Comparison of ENCODE assay signal across 12 cellular contexts in the genomic region with DNA sequence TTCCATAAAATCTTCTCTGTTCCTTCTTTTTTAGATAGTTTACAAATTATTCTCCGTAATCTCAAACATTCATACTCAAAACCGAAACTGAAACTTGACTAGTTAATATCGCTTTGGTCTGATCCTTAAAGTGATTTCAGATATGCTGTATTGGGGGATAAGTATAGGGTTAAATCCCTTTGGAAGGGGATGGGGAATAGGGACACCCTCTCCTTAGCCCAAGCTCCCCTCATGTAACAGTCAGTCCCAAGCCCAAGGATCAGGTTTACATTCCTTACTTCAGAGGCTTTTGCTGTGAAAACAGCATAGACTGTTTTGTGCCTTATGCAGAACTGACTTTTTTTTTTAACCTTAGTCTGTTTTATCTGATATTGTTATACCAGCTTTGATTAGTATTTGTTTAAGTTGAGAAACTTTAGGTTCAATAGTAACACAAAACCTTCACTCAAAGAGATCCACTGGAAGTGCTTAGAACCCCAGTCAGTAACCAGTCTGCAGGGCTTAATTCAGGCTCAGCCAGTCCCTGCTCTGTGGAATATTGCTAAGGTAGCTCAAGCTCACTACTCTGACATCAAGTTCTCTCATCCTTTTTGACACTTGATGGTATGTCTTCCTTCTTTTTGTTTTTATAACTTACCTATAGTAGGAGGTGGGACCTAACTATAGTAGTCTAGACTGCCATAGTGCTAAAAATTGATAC. TPM values are rescaled to one million over a fixed set of nuclear protein-coding genes. Genes with fewer than 3 reads are reported as not detected.
DNase-seq lines count a peak whose midpoint lies in the region; TF ChIP-seq lines count a peak whose summit lies in the region.
"Had no signal": no experiment of that assay in that cellular context is flagged by ENCODE, and none has a peak within 500 bp of the region (broad histone marks: within the 10 kb centered on the region; RNA-seq: fewer than 3 reads in every experiment).

No MANE protein-coding gene starts in this region.

- H3K4me1 Mint-ChIP-seq in CD4-positive, alpha-beta memory T cell = peaks cover 19 to 44% (median 31%) of the 10 kb centered on the region in 4 donors
- H3K4me1 Mint-ChIP-seq in IgD-negative memory B cell = peaks cover 5 to 9% (median 6%) of the 10 kb centered on the region in 3 donors
- H3K4me1 Mint-ChIP-seq: nephron had no signal

- peak overlapping the region; percentile 53 to 64 for H3K4me3 ChIP-seq in CD4-positive, alpha-beta memory T cell (ENCODE audit: low read length in 2 of 2)
- H3K4me3 ChIP-seq in effector memory CD4-positive, alpha-beta T cell (ENCODE audit: insufficient read depth, low read depth, low read length, poor library complexity, severe bottlenecking) = peak overlapping the region; percentile 53
- H3K4me3 ChIP-seq in rectal smooth muscle tissue (ENCODE audit: low read length) = peak overlapping the region; percentile 55
- peak overlapping the region in 27 of 59 donors; percentile 2 to 36 (median 22) for H3K4me3 ChIP-seq in dorsolateral prefrontal cortex
- H3K4me3 ChIP-seq: tibial artery had no signal

- H3K9me3 Mint-ChIP-seq in CD4-positive, alpha-beta memory T cell = no peaks in the 10 kb centered on the region
- no peaks in the 10 kb centered on the region for H3K9me3 Mint-ChIP-seq in IgD-negative memory B cell
- H3K9me3 Mint-ChIP-seq: nephron had no signal

- no peaks in the 10 kb centered on the region for H3K27me3 ChIP-seq in CD4-positive, alpha-beta memory T cell (ENCODE audit: insufficient read depth, low read length)
- no peaks in the 10 kb centered on the region for H3K27me3 ChIP-seq in effector memory CD4-positive, alpha-beta T cell (replicated peaks; ENCODE audit: control insufficient read depth, insufficient read depth, low read length, poor library complexity, severe bottlenecking)
- H3K27me3 ChIP-seq in rectal smooth muscle tissue (ENCODE audit: control insufficient read depth, insufficient read depth, low read length) (no peaks in the 10 kb centered on the region), dorsolateral prefrontal cortex (no peaks in the 10 kb centered on the region)
- H3K27me3 ChIP-seq: tibial artery had no signal

- peak overlapping the region; percentile 84 to 95 (median 91) for H3K27ac Mint-ChIP-seq in CD4-positive, alpha-beta memory T cell
- H3K27ac Mint-ChIP-seq in IgD-negative memory B cell = peak overlapping the region in 1 of 3 donors; percentile 85
- H3K27ac Mint-ChIP-seq: nephron had no signal

- POLR2A ChIA-PET in CD4-positive, alpha-beta memory T cell (lab: Charles Lee; ENCODE audit: partially characterized antibody) = interaction anchor here (0.8 to 3.7 kb wide), 6 partner anchors 10 to 186 kb away, joined by 3 to 33 read pairs (median 4); partner anchors contain the start of genes CAB39L and CDADC1

- CTCF ChIA-PET in CD4-positive, alpha-beta memory T cell (lab: Charles Lee; ENCODE audit: partially characterized antibody) = interaction anchor here (0.6 to 3.8 kb wide), 9 partner anchors 10 to 349 kb away, joined by 3 to 17 read pairs (median 5); partner anchors contain the start of gene CDADC1

- H3K27ac ChIP-seq in CD4-positive, alpha-beta memory T cell (ENCODE audit: low read depth, low read length) = peak overlapping the region; percentile 63
- H3K27ac ChIP-seq in effector memory CD4-positive, alpha-beta T cell (ENCODE audit: insufficient read depth, low read length, poor library complexity, severe bottlenecking) = peak overlapping the region; percentile 43
- H3K27ac ChIP-seq in rectal smooth muscle tissue (ENCODE audit: low read depth, low read length) (no peak overlapping the region), dorsolateral prefrontal cortex (peak overlapping the region in 1 of 59 donors; percentile 20)
- H3K27ac ChIP-seq: tibial artery had no signal

- intact Hi-C loops in CD4-positive, alpha-beta memory T cell (cut with micrococcal nuclease) = no loop called here
- intact Hi-C loops in dorsolateral prefrontal cortex (cut with DNase I) = no loop called here

- H3K27me3 Mint-ChIP-seq in CD4-positive, alpha-beta memory T cell = no peaks in the 10 kb centered on the region
- H3K27me3 Mint-ChIP-seq in IgD-negative memory B cell = no peaks in the 10 kb centered on the region

- H3K4me3 Mint-ChIP-seq in CD4-positive, alpha-beta memory T cell = peak overlapping the region; percentile 83 to 91 (median 90)
- peak overlapping the region; percentile 22 to 90 (median 82) for H3K4me3 Mint-ChIP-seq in IgD-negative memory B cell
- H3K4me3 Mint-ChIP-seq: nephron had no signal

- H3K9me3 ChIP-seq in CD4-positive, alpha-beta memory T cell (ENCODE audit: control insufficient read depth in 1 of 2, low read length in 2 of 2) = no peaks in the 10 kb centered on the region
- no peaks in the 10 kb centered on the region for H3K9me3 ChIP-seq in effector memory CD4-positive, alpha-beta T cell (ENCODE audit: control insufficient read depth, low read length)
- H3K9me3 ChIP-seq: tibial artery had no signal

- H3K36me3 ChIP-seq in CD4-positive, alpha-beta memory T cell (ENCODE audit: insufficient read depth, low read length) = peaks cover 13% of the 10 kb centered on the region
- H3K36me3 ChIP-seq in effector memory CD4-positive, alpha-beta T cell (ENCODE audit: control insufficient read depth, insufficient read depth, low read length) = peaks cover 17% of the 10 kb centered on the region
- peaks cover 16% of the 10 kb centered on the region for H3K36me3 ChIP-seq in rectal smooth muscle tissue (ENCODE audit: control insufficient read depth, insufficient read depth, low read length)

- no peak for TF ChIP-seq CTCF in dorsolateral prefrontal cortex (IDR thresholded peaks at IDR 0.05 in 54 of 56, conservative IDR thresholded peaks at IDR 0.05 in 2 of 56; ENCODE audit: low read depth in 1 of 56, partially characterized antibody in 56 of 56)

- H3K36me3 Mint-ChIP-seq in CD4-positive, alpha-beta memory T cell = peaks cover 44 to 62% of the 10 kb centered on the region in 2 donors
- peaks cover 16% of the 10 kb centered on the region for H3K36me3 Mint-ChIP-seq in IgD-negative memory B cell

- H3K9ac ChIP-seq in rectal smooth muscle tissue (ENCODE audit: low read length) = no peak overlapping the region

- H3K4me1 ChIP-seq in CD4-positive, alpha-beta memory T cell (ENCODE audit: insufficient read depth, low read length) = peaks cover 26% of the 10 kb centered on the region
- peaks cover 10% of the 10 kb centered on the region for H3K4me1 ChIP-seq in effector memory CD4-positive, alpha-beta T cell (ENCODE audit: control insufficient read depth, insufficient read depth, low read length, poor library complexity, severe bottlenecking)
- no peaks in the 10 kb centered on the region for H3K4me1 ChIP-seq in rectal smooth muscle tissue (ENCODE audit: control insufficient read depth, insufficient read depth, low read length)
- H3K4me1 ChIP-seq: tibial artery had no signal

- DNase-seq in CD4-positive, alpha-beta memory T cell = peak in 3 of 5 donors; percentile 31 to 39 (median 37)
- no peak for DNase-seq in effector memory CD4-positive, alpha-beta T cell
- DNase-seq in Kasumi-1 (lab: John Stamatoyannopoulos, UW) (no peak), NCI-H1105 treated with DMSO at 0.1 percent for 48 hours (lab: John Stamatoyannopoulos, UW) (no peak), dorsolateral prefrontal cortex (no peak)
- DNase-seq: activated CD8-positive, alpha-beta memory T cell treated with anti-CD3 and anti-CD28 coated beads, Interleukin-2, amount 50 U/mL, for 4 hours; hippocampal formation; NCI-H510A; tibial artery had no signal

RNA-seq across cellular contexts. Expression of gene CDADC1, which starts 10.5 kb away (rescaled TPM):
- 10 to 100 TPM; 14.7 to 15.9 TPM for total RNA-seq in CD4-positive, alpha-beta memory T cell
- 10 to 100 TPM in 1 of 2 donors, 1 to 10 TPM in 1; 6.2 to 10.1 TPM for polyA plus RNA-seq in CD4-positive, alpha-beta memory T cell
- 6.7 TPM for polyA plus RNA-seq in IgD-negative memory B cell
- 10 to 100 TPM; 10.8 to 28.5 (median 17.3) TPM for total RNA-seq in dorsolateral prefrontal cortex

RNA-seq across cellular contexts. Expression of gene MLNR, which starts 38.1 kb away (rescaled TPM):
- not detected for total RNA-seq in CD4-positive, alpha-beta memory T cell
- not detected for polyA plus RNA-seq in CD4-positive, alpha-beta memory T cell
- not detected for polyA plus RNA-seq in IgD-negative memory B cell
- total RNA-seq in dorsolateral prefrontal cortex = not detected

Comparison
In these comparisons a context has a peak if more than half of its experiments do, and no peak if none do; other contexts are left out.
1. DNase-seq: peak in CD4-positive, alpha-beta memory T cell (3 of 5); none in effector memory CD4-positive, alpha-beta T cell (0 of 3), Kasumi-1 (0 of 2), NCI-H1105 treated with DMSO at 0.1 percent for 48 hours (single experiment) and dorsolateral prefrontal cortex (0 of 10).